Comparison of ENCODE assay signal across 10 cellular contexts in the genomic region with DNA sequence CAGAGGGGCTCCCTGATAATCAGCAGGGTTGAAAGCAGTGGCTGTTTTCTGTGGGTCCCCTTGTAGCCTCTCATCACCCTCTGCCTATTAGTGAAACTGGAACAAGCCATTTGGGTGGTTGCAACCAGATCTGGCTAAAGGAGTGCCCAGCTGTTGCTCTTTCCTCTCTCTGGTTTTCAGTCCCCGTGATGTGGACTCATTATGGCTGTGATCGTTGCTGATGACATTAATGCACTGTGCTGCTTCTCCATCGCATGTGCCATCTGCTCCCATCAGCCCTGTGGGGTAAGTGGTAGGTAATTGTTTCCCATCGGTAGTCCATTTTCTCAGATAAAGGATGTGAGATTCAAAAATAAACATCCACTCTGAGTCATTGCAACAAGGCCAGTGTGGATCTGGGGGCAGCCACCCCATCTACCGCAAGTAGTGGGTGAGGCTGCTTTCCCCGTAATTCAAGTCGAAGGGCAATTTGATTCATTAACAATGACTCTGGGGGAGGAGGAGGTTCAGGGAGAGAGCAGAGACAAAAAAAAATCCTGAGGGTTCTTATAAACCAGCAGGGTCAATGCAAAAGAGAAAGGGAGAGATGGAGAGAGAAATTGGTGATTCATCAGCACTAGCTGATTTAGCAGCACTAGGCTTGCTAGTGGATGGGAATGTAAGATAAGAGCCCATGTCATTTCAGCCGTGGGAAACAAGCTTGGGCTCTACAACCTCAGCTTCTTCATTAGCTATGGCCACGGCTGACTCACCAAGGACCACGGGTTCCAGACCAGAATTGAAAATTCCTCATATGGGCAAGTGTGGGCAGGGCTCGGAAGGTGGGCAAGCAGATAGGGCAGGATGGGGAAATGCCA.
DNase-seq lines count a peak whose midpoint lies in the region; ATAC-seq and TF ChIP-seq lines count a peak whose summit lies in the region.
"Had no signal": no experiment of that assay in that cellular context is flagged by ENCODE, and none has a peak within 500 bp of the region (broad histone marks: within the 10 kb centered on the region; RNA-seq: fewer than 3 reads in every experiment).

No MANE protein-coding gene starts in this region.

- TF ChIP-seq EP300 in gastroesophageal sphincter (IDR thresholded peaks at IDR 0.05), result no peak

- DNase-seq in CMK (ENCODE audit: low read depth) (peak; percentile 40), NCI-H69 (lab: John Stamatoyannopoulos, UW) (peak; percentile 95), fibroblast of lung (ENCODE audit: low read depth in 2 of 2) (peak; percentile 76 to 97), C1 segment of cervical spinal cord (lab: John Stamatoyannopoulos, UW) (no peak), putamen (ENCODE audit: low spot score) (no peak), HT-29 (ENCODE audit: low spot score) (no peak)
- DNase-seq: dorsolateral prefrontal cortex; stimulated activated CD4-positive, alpha-beta T cell treated with anti-CD3 and anti-CD28 coated beads, Interleukin-15, amount 100 ng/mL, for 24 hours had no signal

- H3K27me3 ChIP-seq in fibroblast of lung (ENCODE audit: control insufficient read depth, insufficient read depth, low read length), result no peaks in the 10 kb centered on the region
- H3K27me3 ChIP-seq in gastroesophageal sphincter, result no peaks in the 10 kb centered on the region

- no peak overlapping the region for H3K27ac ChIP-seq in fibroblast of lung (ENCODE audit: insufficient read depth, low read length)
- H3K27ac ChIP-seq in gastroesophageal sphincter, result no peak overlapping the region
- H3K27ac ChIP-seq: dorsolateral prefrontal cortex had no signal

- H3K36me3 ChIP-seq in fibroblast of lung (ENCODE audit: control insufficient read depth, insufficient read depth, low read length) (no peaks in the 10 kb centered on the region), gastroesophageal sphincter (no peaks in the 10 kb centered on the region)

- WGBS in gastroesophageal sphincter (ENCODE audit: low coverage in 1 of 2), 2 donors, result 70 to 80% methylated on average over 2 to 8 of the region's 11 CpGs

- TF ChIP-seq POLR2A in gastroesophageal sphincter (IDR thresholded peaks at IDR 0.05), result no peak

- H3K4me3 ChIP-seq in fibroblast of lung (replicated peaks in 1 of 4; ENCODE audit: control extremely low read depth in 1 of 4, insufficient read depth in 1 of 4, low read depth in 3 of 4, low read length in 4 of 4), result no peak overlapping the region
- H3K4me3 ChIP-seq in gastroesophageal sphincter, result no peak overlapping the region
- H3K4me3 ChIP-seq: dorsolateral prefrontal cortex had no signal

- H2AFZ ChIP-seq in fibroblast of lung (ENCODE audit: low read length), result no peak overlapping the region

- H3K9me3 ChIP-seq in fibroblast of lung (ENCODE audit: control insufficient read depth, insufficient read depth, low read depth, low read length) (no peaks in the 10 kb centered on the region), gastroesophageal sphincter (no peaks in the 10 kb centered on the region)

- H3K4me1 ChIP-seq in fibroblast of lung (ENCODE audit: control insufficient read depth, extremely low read depth, insufficient read depth, low read length) (no peaks in the 10 kb centered on the region), gastroesophageal sphincter (no peaks in the 10 kb centered on the region)

- H3K79me2 ChIP-seq in fibroblast of lung (ENCODE audit: control insufficient read depth, insufficient read depth, low read length), result no peaks in the 10 kb centered on the region

- H4K20me1 ChIP-seq in fibroblast of lung (ENCODE audit: control insufficient read depth, extremely low read depth, insufficient read depth, low read length), result no peaks in the 10 kb centered on the region

- TF ChIP-seq CTCF in fibroblast of lung (conservative IDR thresholded peaks at IDR 0.05 in 1 of 2, IDR thresholded peaks at IDR 0.05 in 1 of 2; ENCODE audit: low read depth in 1 of 2, low read length in 2 of 2) (no peak), gastroesophageal sphincter (IDR thresholded peaks at IDR 0.05) (no peak)

- ATAC-seq in HG02885 (IDR thresholded peaks at IDR 0.05; ENCODE audit: poor library complexity, unreplicated experiment) (peak; percentile 38), gastroesophageal sphincter (no peak)

- H3K9ac ChIP-seq in fibroblast of lung (ENCODE audit: insufficient read depth, low read length), result no peak overlapping the region

- H3K4me2 ChIP-seq in fibroblast of lung (ENCODE audit: extremely low read depth, insufficient read depth, low read length), result no peak overlapping the region

Comparison
In these comparisons a context has a peak if more than half of its experiments do, and no peak if none do; other contexts are left out.
1. DNase-seq: peak in CMK (single experiment), NCI-H69 (single experiment) and fibroblast of lung (2 of 2); none in C1 segment of cervical spinal cord (0 of 14), putamen (single experiment) and HT-29 (single experiment).